Comparison of ENCODE assay signal across 39 cellular contexts in genomic region chr17:70235252-70235651, GRCh38.
"Had no signal": no experiment of that assay in that cellular context is flagged by ENCODE, and none has a peak within 500 bp of the region (broad histone marks: within the 10 kb centered on the region; RNA-seq: fewer than 3 reads in every experiment).

No MANE protein-coding gene starts in this region.

- H3K4me1 Mint-ChIP-seq: activated naive CD4-positive, alpha-beta T cell treated with anti-CD3 and anti-CD28 coated beads, Interleukin-2, amount 10 ng/mL, durations not matched to agents 7 days and 5 days; activated naive CD4-positive, alpha-beta T cell treated with anti-CD3 and anti-CD28 coated beads, Interleukin-2, amount 50 U/mL, for 24 hours; activated naive CD8-positive, alpha-beta T cell treated with anti-CD3 and anti-CD28 coated beads for 36 hours; activated naive CD8-positive, alpha-beta T cell treated with anti-CD3 and anti-CD28 coated beads, Interleukin-2, amount 10 ng/mL, durations not matched to agents 7 days and 5 days; activated naive CD8-positive, alpha-beta T cell treated with anti-CD3 and anti-CD28 coated beads, Interleukin-2, amount 50 U/mL, for 24 hours; activated T-helper 17 cell treated with anti-CD3 and anti-CD28 coated beads, Interleukin-2, amount 50 U/mL, for 72 hours; brain; central memory CD8-positive, alpha-beta T cell had no signal

- H3K36me3 ChIP-seq: adrenal gland, ascending aorta, brain microvascular endothelial cell, breast epithelium, cardiac muscle cell had no signal

- H3K4me3 Mint-ChIP-seq: activated naive CD4-positive, alpha-beta T cell treated with anti-CD3 and anti-CD28 coated beads for 36 hours; activated naive CD4-positive, alpha-beta T cell treated with anti-CD3 and anti-CD28 coated beads, Interleukin-2, amount 10 ng/mL, durations not matched to agents 7 days and 5 days; activated naive CD4-positive, alpha-beta T cell treated with anti-CD3 and anti-CD28 coated beads, Interleukin-2, amount 50 U/mL, for 24 hours; activated naive CD8-positive, alpha-beta T cell; activated naive CD8-positive, alpha-beta T cell treated with anti-CD3 and anti-CD28 coated beads for 36 hours; activated naive CD8-positive, alpha-beta T cell treated with anti-CD3 and anti-CD28 coated beads, Interleukin-2, amount 10 ng/mL, durations not matched to agents 7 days and 5 days; activated naive CD8-positive, alpha-beta T cell treated with anti-CD3 and anti-CD28 coated beads, Interleukin-2, amount 50 U/mL, for 24 hours; activated T-cell treated with anti-CD3 and anti-CD28 coated beads, Interleukin-2, amount 50 U/mL, for 24 hours; activated T-cell treated with anti-CD3 and anti-CD28 coated beads, Interleukin-2, amount 50 U/mL, for 4 hours; activated T-cell treated with anti-CD3 and anti-CD28 coated beads, Interleukin-2, amount 50 U/mL, for 72 hours; activated T-helper 1 cell treated with anti-CD3 and anti-CD28 coated beads, Interleukin-12 subunit alpha, Interleukin-12 subunit beta, Interleukin-2, Interleukin-4 antibody, amounts not matched to agents 30 ng/mL and 10 ng/mL and 1 ng/mL, durations not matched to agents 14 hours and 24 hours and 36 hours; activated T-helper 17 cell treated with anti-CD3 and anti-CD28 coated beads, Interleukin-2, amount 50 U/mL, for 72 hours; brain; central memory CD8-positive, alpha-beta T cell had no signal

- H3K27ac ChIP-seq: adrenal gland, ascending aorta, body of pancreas, brain microvascular endothelial cell, breast epithelium, cardiac muscle cell had no signal

- H3K27me3 Mint-ChIP-seq: activated naive CD4-positive, alpha-beta T cell treated with anti-CD3 and anti-CD28 coated beads, Interleukin-2, amount 10 ng/mL, durations not matched to agents 7 days and 5 days; activated naive CD4-positive, alpha-beta T cell treated with anti-CD3 and anti-CD28 coated beads, Interleukin-2, amount 50 U/mL, for 24 hours; activated naive CD8-positive, alpha-beta T cell treated with anti-CD3 and anti-CD28 coated beads, Interleukin-2, amount 10 ng/mL, durations not matched to agents 7 days and 5 days; activated T-cell treated with anti-CD3 and anti-CD28 coated beads, Interleukin-2, amount 50 U/mL, for 24 hours; central memory CD8-positive, alpha-beta T cell had no signal

- ATAC-seq: activated naive CD4-positive, alpha-beta T cell treated with anti-CD3 and anti-CD28 coated beads, Interleukin-2, amount 50 U/mL, for 72 hours; activated naive CD8-positive, alpha-beta T cell treated with anti-CD3 and anti-CD28 coated beads, Interleukin-2, amount 50 U/mL, for 24 hours; activated T-cell treated with anti-CD3 and anti-CD28 coated beads, Interleukin-2, amount 50 U/mL, for 4 hours; activated T-cell treated with anti-CD3 and anti-CD28 coated beads, Interleukin-2, amount 50 U/mL, for 72 hours; activated T-helper 17 cell treated with anti-CD3 and anti-CD28 coated beads, Interleukin-2, amount 50 U/mL, for 72 hours; body of pancreas had no signal

- H3K9me3 Mint-ChIP-seq: activated naive CD8-positive, alpha-beta T cell treated with anti-CD3 and anti-CD28 coated beads, Interleukin-2, amount 10 ng/mL, durations not matched to agents 7 days and 5 days; activated T-helper 2 cell treated with anti-CD3 and anti-CD28 coated beads, Interferon-gamma antibody, Interleukin-2, Interleukin-4, amounts not matched to agents 10 μg/mL and 5 μg/mL and 100 μg/mL, durations not matched to agents 14 hours and 24 hours and 36 hours; central memory CD8-positive, alpha-beta T cell had no signal

- H3K36me3 Mint-ChIP-seq: activated naive CD4-positive, alpha-beta T cell treated with anti-CD3 and anti-CD28 coated beads, Interleukin-2, amount 10 ng/mL, durations not matched to agents 7 days and 5 days; activated naive CD4-positive, alpha-beta T cell treated with anti-CD3 and anti-CD28 coated beads, Interleukin-2, amount 50 U/mL, for 24 hours; activated naive CD8-positive, alpha-beta T cell; activated naive CD8-positive, alpha-beta T cell treated with anti-CD3 and anti-CD28 coated beads for 36 hours; activated naive CD8-positive, alpha-beta T cell treated with anti-CD3 and anti-CD28 coated beads, Interleukin-2, amount 10 ng/mL, durations not matched to agents 7 days and 5 days; brain had no signal

- H3K9me3 ChIP-seq: adrenal gland, ascending aorta, body of pancreas, breast epithelium had no signal

- FAIRE-seq: astrocyte, bronchial epithelial cell had no signal

- H3K4me3 ChIP-seq: adrenal gland, ascending aorta, body of pancreas, breast epithelium, cardiac muscle cell had no signal

- H3K27me3 ChIP-seq: adrenal gland, ascending aorta, body of pancreas, brain microvascular endothelial cell, breast epithelium, cardiac muscle cell had no signal

- H3K4me1 ChIP-seq: adrenal gland, ascending aorta, body of pancreas, breast epithelium had no signal

- H3K27ac Mint-ChIP-seq: activated naive CD4-positive, alpha-beta T cell treated with anti-CD3 and anti-CD28 coated beads for 36 hours; activated naive CD4-positive, alpha-beta T cell treated with anti-CD3 and anti-CD28 coated beads, Interleukin-2, amount 10 ng/mL, durations not matched to agents 7 days and 5 days; activated naive CD4-positive, alpha-beta T cell treated with anti-CD3 and anti-CD28 coated beads, Interleukin-2, amount 50 U/mL, for 24 hours; activated naive CD4-positive, alpha-beta T cell treated with anti-CD3 and anti-CD28 coated beads, Interleukin-2, amount 50 U/mL, for 72 hours; activated naive CD8-positive, alpha-beta T cell; activated naive CD8-positive, alpha-beta T cell treated with anti-CD3 and anti-CD28 coated beads for 36 hours; activated naive CD8-positive, alpha-beta T cell treated with anti-CD3 and anti-CD28 coated beads, Interleukin-2, amount 10 ng/mL, durations not matched to agents 7 days and 5 days; activated naive CD8-positive, alpha-beta T cell treated with anti-CD3 and anti-CD28 coated beads, Interleukin-2, amount 50 U/mL, for 24 hours; activated T-cell treated with anti-CD3 and anti-CD28 coated beads, Interleukin-2, amount 50 U/mL, for 24 hours; activated T-cell treated with anti-CD3 and anti-CD28 coated beads, Interleukin-2, amount 50 U/mL, for 72 hours; activated T-helper 1 cell treated with anti-CD3 and anti-CD28 coated beads, Interleukin-12 subunit alpha, Interleukin-12 subunit beta, Interleukin-2, Interleukin-4 antibody, amounts not matched to agents 30 ng/mL and 10 ng/mL and 1 ng/mL, durations not matched to agents 14 hours and 24 hours and 36 hours; activated T-helper 17 cell treated with anti-CD3 and anti-CD28 coated beads, Interleukin-2, amount 50 U/mL, for 72 hours; activated T-helper 2 cell treated with anti-CD3 and anti-CD28 coated beads, Interferon-gamma antibody, Interleukin-2, Interleukin-4, amounts not matched to agents 10 μg/mL and 5 μg/mL and 100 μg/mL, durations not matched to agents 14 hours and 24 hours and 36 hours; brain had no signal

- DNase-seq: activated effector memory CD4-positive, alpha-beta T cell treated with anti-CD3 and anti-CD28 coated beads, Interleukin-2, amount 50 U/mL, for 16 hours; activated effector memory CD4-positive, alpha-beta T cell treated with Interleukin-2 at 50 U/mL for 16 hours; activated gamma-delta T cell; activated gamma-delta T cell treated with Interleukin-2 at 50 U/mL for 16 hours; activated naive CD4-positive, alpha-beta T cell; activated naive CD4-positive, alpha-beta T cell treated with anti-CD3 and anti-CD28 coated beads for 36 hours; activated naive CD4-positive, alpha-beta T cell treated with anti-CD3 and anti-CD28 coated beads, Interleukin-2, amount 10 ng/mL, durations not matched to agents 7 days and 5 days; activated naive CD4-positive, alpha-beta T cell treated with anti-CD3 and anti-CD28 coated beads, Interleukin-2, amount 50 U/mL, for 16 hours; activated naive CD4-positive, alpha-beta T cell treated with Interleukin-2 at 50 U/mL for 16 hours; activated naive CD8-positive, alpha-beta T cell treated with anti-CD3 and anti-CD28 coated beads for 36 hours; activated naive CD8-positive, alpha-beta T cell treated with anti-CD3 and anti-CD28 coated beads, Interleukin-2, amount 10 ng/mL, durations not matched to agents 7 days and 5 days; activated naive CD8-positive, alpha-beta T cell treated with anti-CD3 and anti-CD28 coated beads, Interleukin-2, amount 50 U/mL, for 24 hours; activated T-cell treated with anti-CD3 and anti-CD28 coated beads, Interleukin-2, amount 50 U/mL, for 24 hours; activated T-cell treated with anti-CD3 and anti-CD28 coated beads, Interleukin-2, amount 50 U/mL, for 4 hours; activated T-cell treated with anti-CD3 and anti-CD28 coated beads, Interleukin-2, amount 50 U/mL, for 48 hours; activated T-cell treated with anti-CD3 and anti-CD28 coated beads, Interleukin-2, amount 50 U/mL, for 72 hours; adrenal gland; amniotic stem cell; amygdala; anterior cingulate cortex; aorta; body of pancreas; brain microvascular endothelial cell; caudate nucleus; central memory CD4-positive, alpha-beta T cell; cerebellar nuclear complex had no signal
